ENCODE assay signal across 18 cellular contexts in the genomic region with DNA sequence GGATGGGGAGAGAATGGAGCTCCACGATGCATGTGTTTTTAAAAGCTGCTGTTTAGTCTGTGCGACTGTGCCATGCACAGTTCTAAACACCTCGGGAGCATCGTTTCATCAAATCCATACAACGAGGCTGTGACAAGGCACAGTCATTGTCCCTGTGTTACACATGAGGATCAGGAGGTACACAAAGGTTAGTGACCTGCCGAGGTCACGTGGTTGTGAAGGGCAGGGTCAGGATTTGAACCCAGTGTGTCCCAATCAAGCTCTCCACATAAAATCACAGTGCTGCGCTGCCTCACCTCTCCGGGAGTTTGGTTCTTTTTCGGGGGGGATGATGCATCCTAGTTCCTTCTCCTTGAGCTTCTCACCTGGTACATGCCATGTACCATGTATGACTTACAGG. TPM values are rescaled to one million over a fixed set of nuclear protein-coding genes. Genes with fewer than 3 reads are reported as not detected.
"Had no signal": no experiment of that assay in that cellular context is flagged by ENCODE, and none has a peak within 500 bp of the region (broad histone marks: within the 10 kb centered on the region; RNA-seq: fewer than 3 reads in every experiment).

No MANE protein-coding gene starts in this region.

- H3K27me3 ChIP-seq: foreskin keratinocyte, hepatocyte, neutrophil, sigmoid colon, testis, tibial nerve had no signal

- H3K4me3 ChIP-seq: hepatocyte, psoas muscle, sigmoid colon, skin epidermis, testis, tibial nerve had no signal

- ATAC-seq: foreskin keratinocyte; left colon; naive thymus-derived CD4-positive, alpha-beta T cell; stimulated activated naive B cell treated with anti-CD40 and anti-IgM and Interleukin-4, amounts not matched to agents 10 μg/mL and 1 μg/mL and 100 μg/mL, for 72 hours; stimulated activated naive CD8-positive, alpha-beta T cell treated with anti-CD3 and anti-CD28 coated beads, Interleukin-15, amount 100 ng/mL, for 72 hours had no signal

- H3K79me2 ChIP-seq: hepatocyte had no signal

- FAIRE-seq: colon had no signal

- H3K9me3 ChIP-seq: neutrophil, psoas muscle, sigmoid colon, testis, tibial nerve had no signal

- H3K36me3 ChIP-seq: neutrophil, sigmoid colon, tibial nerve had no signal

- H3K4me2 ChIP-seq: hepatocyte had no signal

- H2AFZ ChIP-seq: hepatocyte had no signal

- DNase-seq: foreskin keratinocyte; head of caudate nucleus; left colon; mammary epithelial cell; naive thymus-derived CD4-positive, alpha-beta T cell; psoas muscle; retina; sigmoid colon; stimulated activated CD4-positive, alpha-beta T cell treated with anti-CD3 and anti-CD28 coated beads, Interleukin-2, amount 100 ng/mL, for 24 hours; stimulated activated CD4-positive, alpha-beta T cell treated with anti-CD3 and anti-CD28 coated beads, Interleukin-4, amount 100 ng/mL, for 4 hours; stimulated activated naive B cell treated with anti-CD40 and anti-IgM and Interleukin-4, amounts not matched to agents 10 μg/mL and 1 μg/mL and 100 μg/mL, for 72 hours; stimulated activated naive CD8-positive, alpha-beta T cell treated with anti-CD3 and anti-CD28 coated beads, Interleukin-15, amount 100 ng/mL, for 72 hours; testis had no signal

- H3K27ac ChIP-seq: foreskin keratinocyte, hepatocyte, neutrophil, psoas muscle, sigmoid colon, skin epidermis, testis had no signal

RNA-seq across cellular contexts. Expression of gene KIF23, which starts 18.7 kb away (rescaled TPM):
- polyA plus RNA-seq: naive thymus-derived CD4-positive, alpha-beta T cell had no signal
